ENCODE assay signal across 9 cellular contexts in the genomic region with DNA sequence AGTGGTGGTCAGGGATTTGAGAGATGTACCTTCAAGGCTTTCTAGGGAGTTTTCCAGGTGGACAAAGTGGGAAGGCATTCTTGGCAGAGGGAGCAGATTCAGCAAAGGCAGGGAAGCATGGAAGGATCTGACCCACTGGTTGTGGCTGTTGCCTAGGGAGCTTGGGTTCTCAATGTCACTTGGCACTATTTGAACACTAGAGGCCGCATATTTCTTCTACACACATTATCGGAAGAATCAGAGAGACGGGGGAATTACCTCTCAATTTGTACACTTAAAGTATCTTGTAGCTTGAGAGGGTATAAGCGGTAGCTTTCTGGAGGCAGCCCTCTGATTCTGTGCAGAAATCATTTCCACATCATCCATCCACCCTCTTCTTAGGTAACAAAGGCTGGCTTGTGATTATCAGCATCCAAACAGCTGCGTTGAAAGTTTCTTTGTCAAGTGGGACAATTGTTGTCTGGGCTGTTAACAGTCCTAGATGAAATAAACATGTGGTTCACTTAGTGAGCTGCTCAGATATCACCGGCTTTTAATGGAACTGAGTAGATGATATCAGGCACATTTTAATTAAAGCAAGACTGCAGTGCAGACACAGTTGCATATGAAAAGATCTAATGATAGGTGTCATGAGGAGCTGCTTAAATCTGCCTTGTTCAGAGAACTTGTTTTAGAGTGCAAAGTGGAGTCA. TPM values are rescaled to one million over a fixed set of nuclear protein-coding genes. Genes with fewer than 3 reads are reported as not detected.
DNase-seq lines count a peak whose midpoint lies in the region; ATAC-seq and TF ChIP-seq lines count a peak whose summit lies in the region.
"Had no signal": no experiment of that assay in that cellular context is flagged by ENCODE, and none has a peak within 500 bp of the region (broad histone marks: within the 10 kb centered on the region; RNA-seq: fewer than 3 reads in every experiment).

No MANE protein-coding gene starts in this region.

- H3K27ac Mint-ChIP-seq in glutamatergic neuron (ENCODE audit: unreplicated experiment): no peak overlapping the region
- H3K27ac Mint-ChIP-seq in activated naive CD4-positive, alpha-beta T cell treated with anti-CD3 and anti-CD28 coated beads, Interleukin-2, amount 50 U/mL, for 72 hours: no peak overlapping the region
- H3K27ac Mint-ChIP-seq: activated T-helper 1 cell treated with anti-CD3 and anti-CD28 coated beads, Interleukin-12 subunit alpha, Interleukin-12 subunit beta, Interleukin-2, Interleukin-4 antibody, amounts not matched to agents 30 ng/mL and 10 ng/mL and 1 ng/mL, durations not matched to agents 14 hours and 24 hours and 36 hours had no signal

- no peak overlapping the region for H3K4me3 Mint-ChIP-seq in glutamatergic neuron (ENCODE audit: unreplicated experiment)
- H3K4me3 Mint-ChIP-seq: activated T-helper 1 cell treated with anti-CD3 and anti-CD28 coated beads, Interleukin-12 subunit alpha, Interleukin-12 subunit beta, Interleukin-2, Interleukin-4 antibody, amounts not matched to agents 30 ng/mL and 10 ng/mL and 1 ng/mL, durations not matched to agents 14 hours and 24 hours and 36 hours had no signal

- no peak for ATAC-seq in HG03159 (IDR thresholded peaks at IDR 0.05; ENCODE audit: unreplicated experiment)
- no peak for ATAC-seq in activated naive CD4-positive, alpha-beta T cell treated with anti-CD3 and anti-CD28 coated beads, Interleukin-2, amount 50 U/mL, for 72 hours

- POLR2A ChIA-PET in HEK293T (lab: Yijun Ruan, JAX): no interaction called here

- peaks cover 3% of the 10 kb centered on the region for H3K9me3 Mint-ChIP-seq in glutamatergic neuron (ENCODE audit: unreplicated experiment)
- no peaks in the 10 kb centered on the region for H3K9me3 Mint-ChIP-seq in activated naive CD4-positive, alpha-beta T cell treated with anti-CD3 and anti-CD28 coated beads, Interleukin-2, amount 50 U/mL, for 72 hours
- H3K9me3 Mint-ChIP-seq: activated T-helper 1 cell treated with anti-CD3 and anti-CD28 coated beads, Interleukin-12 subunit alpha, Interleukin-12 subunit beta, Interleukin-2, Interleukin-4 antibody, amounts not matched to agents 30 ng/mL and 10 ng/mL and 1 ng/mL, durations not matched to agents 14 hours and 24 hours and 36 hours had no signal

- no peak for TF ChIP-seq CTCF in glutamatergic neuron (IDR thresholded peaks at IDR 0.05; ENCODE audit: partially characterized antibody, unreplicated experiment)

- H3K27me3 Mint-ChIP-seq in glutamatergic neuron (ENCODE audit: unreplicated experiment): peaks cover 32% of the 10 kb centered on the region

- CTCF ChIA-PET in HEK293T (lab: Yijun Ruan, JAX): interaction anchor here (0.6 to 1.3 kb wide), 7 partner anchors 9 to 864 kb away, joined by 3 to 9 read pairs (median 3); no protein-coding TSS in a partner anchor

- H3K4me1 Mint-ChIP-seq in glutamatergic neuron (ENCODE audit: low read depth, unreplicated experiment): peaks cover 12% of the 10 kb centered on the region

- DNase-seq in COLO829 (ENCODE audit: low spot score): peak; percentile 22
- DNase-seq in HEK293T (ENCODE audit: extremely low spot score): peak; percentile 49
- peak; percentile 95 for DNase-seq in NCI-H69 (lab: John Stamatoyannopoulos, UW)
- DNase-seq in globus pallidus (ENCODE audit: low spot score): peak; percentile 8
- DNase-seq in glutamatergic neuron: no peak
- no peak for DNase-seq in activated naive CD4-positive, alpha-beta T cell treated with anti-CD3 and anti-CD28 coated beads, Interleukin-2, amount 50 U/mL, for 72 hours (ENCODE audit: low spot score in 2 of 2)
- DNase-seq in stimulated activated CD4-positive, alpha-beta T cell treated with anti-CD3 and anti-CD28 coated beads, Interleukin-12 subunit alpha, Interleukin-12 subunit beta, amount 100 ng/mL, for 4 hours: no peak

- H3K36me3 Mint-ChIP-seq in glutamatergic neuron (ENCODE audit: unreplicated experiment): no peaks in the 10 kb centered on the region
- peaks cover 0 to 5% of the 10 kb centered on the region in 2 donors for H3K36me3 Mint-ChIP-seq in activated naive CD4-positive, alpha-beta T cell treated with anti-CD3 and anti-CD28 coated beads, Interleukin-2, amount 50 U/mL, for 72 hours

TF ChIP-seq in HEK293T, 16 proteins besides CTCF, POLR2A, EP300 and RAD21:
- TF ChIP-seq FOXK2 (IDR thresholded peaks at IDR 0.05) (no peak), LEF1 (IDR thresholded peaks at IDR 0.05; ENCODE audit: borderline replicate concordance) (no peak), TARDBP (IDR thresholded peaks at IDR 0.05) (no peak), L3MBTL2 (conservative IDR thresholded peaks at IDR 0.05) (no peak), ZNF384 (IDR thresholded peaks at IDR 0.05) (no peak), FOXA1 (IDR thresholded peaks at IDR 0.05) (no peak), ARNT (IDR thresholded peaks at IDR 0.05) (no peak), BHLHE40 (IDR thresholded peaks at IDR 0.05; ENCODE audit: borderline replicate concordance) (no peak), FOXM1 (IDR thresholded peaks at IDR 0.05; ENCODE audit: borderline replicate concordance) (no peak), SP1 (IDR thresholded peaks at IDR 0.05) (no peak), HDGF (IDR thresholded peaks at IDR 0.05; ENCODE audit: borderline replicate concordance) (no peak), ELF4 (IDR thresholded peaks at IDR 0.05) (no peak), NFRKB (IDR thresholded peaks at IDR 0.05) (no peak)
- TF ChIP-seq, protein P1, sequence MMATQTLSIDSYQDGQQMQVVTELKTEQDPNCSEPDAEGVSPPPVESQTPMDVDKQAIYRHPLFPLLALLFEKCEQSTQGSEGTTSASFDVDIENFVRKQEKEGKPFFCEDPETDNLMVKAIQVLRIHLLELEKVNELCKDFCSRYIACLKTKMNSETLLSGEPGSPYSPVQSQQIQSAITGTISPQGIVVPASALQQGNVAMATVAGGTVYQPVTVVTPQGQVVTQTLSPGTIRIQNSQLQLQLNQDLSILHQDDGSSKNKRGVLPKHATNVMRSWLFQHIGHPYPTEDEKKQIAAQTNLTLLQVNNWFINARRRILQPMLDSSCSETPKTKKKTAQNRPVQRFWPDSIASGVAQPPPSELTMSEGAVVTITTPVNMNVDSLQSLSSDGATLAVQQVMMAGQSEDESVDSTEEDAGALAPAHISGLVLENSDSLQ (IDR thresholded peaks at IDR 0.05): no peak
TF ChIP-seq in HEK293T: peak in this region for 0.

RNA-seq across cellular contexts. Expression of a gene that starts 2.6 kb away (rescaled TPM):
- total RNA-seq in glutamatergic neuron (ENCODE audit: unreplicated experiment): 0.29 TPM
- not detected for total RNA-seq in activated naive CD4-positive, alpha-beta T cell treated with anti-CD3 and anti-CD28 coated beads, Interleukin-2, amount 50 U/mL, for 72 hours
- total RNA-seq: activated T-helper 1 cell treated with anti-CD3 and anti-CD28 coated beads, Interleukin-12 subunit alpha, Interleukin-12 subunit beta, Interleukin-2, Interleukin-4 antibody, amounts not matched to agents 30 ng/mL and 10 ng/mL and 1 ng/mL, durations not matched to agents 14 hours and 24 hours and 36 hours had no signal

Comparison
In these comparisons a context has a peak if more than half of its experiments do, and no peak if none do; other contexts are left out.
1. DNase-seq: peak in COLO829 (single experiment), HEK293T (single experiment), NCI-H69 (single experiment) and globus pallidus (single experiment); none in glutamatergic neuron (single experiment), activated naive CD4-positive, alpha-beta T cell treated with anti-CD3 and anti-CD28 coated beads, Interleukin-2, amount 50 U/mL, for 72 hours (0 of 2) and stimulated activated CD4-positive, alpha-beta T cell treated with anti-CD3 and anti-CD28 coated beads, Interleukin-12 subunit alpha, Interleukin-12 subunit beta, amount 100 ng/mL, for 4 hours (single experiment).